29 cellular contexts compared by ENCODE assay signal in genomic region chr1:165014753-165015152, GRCh38.
"Had no signal": no experiment of that assay in that cellular context is flagged by ENCODE, and none has a peak within 500 bp of the region (broad histone marks: within the 10 kb centered on the region; RNA-seq: fewer than 3 reads in every experiment).

No MANE protein-coding gene starts in this region.

- H3K27ac ChIP-seq: neutrophil, pancreas, psoas muscle, right lobe of liver, sigmoid colon, suprapubic skin, testis, tibial artery, transverse colon, upper lobe of right lung, uterus had no signal

- H3K27me3 Mint-ChIP-seq: naive thymus-derived CD8-positive, alpha-beta T cell; natural killer cell treated with Interleukin-12 subunit alpha and Interleukin-12 subunit beta and Interleukin-15 and Interleukin-18, amount 100 ng/mL, for 72 hours; progenitor cell of endocrine pancreas; stimulated activated naive CD8-positive, alpha-beta T cell treated with anti-CD3 and anti-CD28 coated beads, Interleukin-15, amount 100 ng/mL, for 72 hours had no signal

- ATAC-seq: naive thymus-derived CD8-positive, alpha-beta T cell; natural killer cell treated with Interleukin-12 subunit alpha and Interleukin-12 subunit beta and Interleukin-15 and Interleukin-18, amount 100 ng/mL, for 72 hours; pancreas; psoas muscle; right cardiac atrium; right lobe of liver; stimulated activated effector memory CD8-positive, alpha-beta T cell treated with anti-CD3 and anti-CD28 coated beads, Interleukin-12 subunit alpha, Interleukin-12 subunit beta, amount 100 ng/mL, for 72 hours; stimulated activated naive CD8-positive, alpha-beta T cell treated with anti-CD3 and anti-CD28 coated beads, Interleukin-15, amount 100 ng/mL, for 72 hours; stimulated activated naive CD8-positive, alpha-beta T cell treated with anti-CD3 and anti-CD28 coated beads, Interleukin-15, Interleukin-2, amounts not matched to agents 100 U/mL and 50 U/mL, for 24 hours; upper lobe of right lung had no signal

- H3K4me3 ChIP-seq: pancreas, psoas muscle, right lobe of liver, sigmoid colon, suprapubic skin, testis, tibial artery, transverse colon, upper lobe of right lung, uterus had no signal

- H3K27ac Mint-ChIP-seq: naive thymus-derived CD8-positive, alpha-beta T cell; natural killer cell treated with Interleukin-12 subunit alpha and Interleukin-12 subunit beta and Interleukin-15 and Interleukin-18, amount 100 ng/mL, for 72 hours; nephron progenitor cell; progenitor cell of endocrine pancreas; stimulated activated effector memory CD8-positive, alpha-beta T cell treated with anti-CD3 and anti-CD28 coated beads, Interleukin-12 subunit alpha, Interleukin-12 subunit beta, amount 100 ng/mL, for 72 hours; stimulated activated naive CD8-positive, alpha-beta T cell treated with anti-CD3 and anti-CD28 coated beads, Interleukin-15, amount 100 ng/mL, for 72 hours; type B pancreatic cell had no signal

- H3K9me3 ChIP-seq: neutrophil, pancreas, psoas muscle, right lobe of liver, sigmoid colon, suprapubic skin, testis, tibial artery, transverse colon, upper lobe of right lung, uterus had no signal

- H3K4me1 ChIP-seq: pancreas, psoas muscle, right lobe of liver, suprapubic skin, testis, tibial artery, transverse colon, upper lobe of right lung, uterus had no signal

- H3K36me3 Mint-ChIP-seq: natural killer cell treated with Interleukin-12 subunit alpha and Interleukin-12 subunit beta and Interleukin-15 and Interleukin-18, amount 100 ng/mL, for 72 hours; stimulated activated effector memory CD8-positive, alpha-beta T cell treated with anti-CD3 and anti-CD28 coated beads, Interleukin-12 subunit alpha, Interleukin-12 subunit beta, amount 100 ng/mL, for 72 hours; type B pancreatic cell had no signal

- H3K36me3 ChIP-seq: neutrophil, pancreas, right lobe of liver, sigmoid colon, suprapubic skin, tibial artery, transverse colon, upper lobe of right lung, uterus had no signal

- DNase-seq: naive thymus-derived CD8-positive, alpha-beta T cell; nephron progenitor cell; nucleus accumbens; pancreas; psoas muscle; right cardiac atrium; right lobe of liver; sigmoid colon; small intestine; stimulated activated CD4-positive, alpha-beta T cell treated with anti-CD3 and anti-CD28 coated beads, Interleukin-15, amount 100 ng/mL, for 24 hours; stimulated activated CD4-positive, alpha-beta T cell treated with anti-CD3 and anti-CD28 coated beads, Interleukin-2, amount 100 ng/mL, for 24 hours; stimulated activated CD4-positive, alpha-beta T cell treated with anti-CD3 and anti-CD28 coated beads, Interleukin-2, amount 100 ng/mL, for 48 hours; stimulated activated CD4-positive, alpha-beta T cell treated with anti-CD3 and anti-CD28 coated beads, Interleukin-4, amount 100 ng/mL, for 24 hours; stimulated activated naive CD4-positive, alpha-beta T cell; stimulated activated naive CD8-positive, alpha-beta T cell treated with anti-CD3 and anti-CD28 coated beads, Interleukin-15, amount 100 ng/mL, for 72 hours; stimulated activated naive CD8-positive, alpha-beta T cell treated with anti-CD3 and anti-CD28 coated beads, Interleukin-15, Interleukin-2, amounts not matched to agents 100 U/mL and 50 U/mL, for 24 hours; substantia nigra; testis; tibial artery; transverse colon; upper lobe of right lung; uterus had no signal

- H3K27me3 ChIP-seq: neutrophil, pancreas, right lobe of liver, sigmoid colon, suprapubic skin, testis, tibial artery, transverse colon, upper lobe of right lung, uterus had no signal

- H3K9me3 Mint-ChIP-seq: type B pancreatic cell had no signal

- H3K4me1 Mint-ChIP-seq: naive thymus-derived CD8-positive, alpha-beta T cell; nephron progenitor cell; neural crest cell; stimulated activated effector memory CD8-positive, alpha-beta T cell treated with anti-CD3 and anti-CD28 coated beads, Interleukin-12 subunit alpha, Interleukin-12 subunit beta, amount 100 ng/mL, for 72 hours; stimulated activated naive CD8-positive, alpha-beta T cell treated with anti-CD3 and anti-CD28 coated beads, Interleukin-15, amount 100 ng/mL, for 72 hours had no signal

- H3K4me3 Mint-ChIP-seq: naive thymus-derived CD8-positive, alpha-beta T cell; natural killer cell treated with Interleukin-12 subunit alpha and Interleukin-12 subunit beta and Interleukin-15 and Interleukin-18, amount 100 ng/mL, for 72 hours; nephron progenitor cell; neural crest cell; stimulated activated effector memory CD8-positive, alpha-beta T cell treated with anti-CD3 and anti-CD28 coated beads, Interleukin-12 subunit alpha, Interleukin-12 subunit beta, amount 100 ng/mL, for 72 hours; stimulated activated naive CD8-positive, alpha-beta T cell treated with anti-CD3 and anti-CD28 coated beads, Interleukin-15, amount 100 ng/mL, for 72 hours; type B pancreatic cell had no signal
